Comparison of ENCODE assay signal across 1 cellular context in the genomic region with DNA sequence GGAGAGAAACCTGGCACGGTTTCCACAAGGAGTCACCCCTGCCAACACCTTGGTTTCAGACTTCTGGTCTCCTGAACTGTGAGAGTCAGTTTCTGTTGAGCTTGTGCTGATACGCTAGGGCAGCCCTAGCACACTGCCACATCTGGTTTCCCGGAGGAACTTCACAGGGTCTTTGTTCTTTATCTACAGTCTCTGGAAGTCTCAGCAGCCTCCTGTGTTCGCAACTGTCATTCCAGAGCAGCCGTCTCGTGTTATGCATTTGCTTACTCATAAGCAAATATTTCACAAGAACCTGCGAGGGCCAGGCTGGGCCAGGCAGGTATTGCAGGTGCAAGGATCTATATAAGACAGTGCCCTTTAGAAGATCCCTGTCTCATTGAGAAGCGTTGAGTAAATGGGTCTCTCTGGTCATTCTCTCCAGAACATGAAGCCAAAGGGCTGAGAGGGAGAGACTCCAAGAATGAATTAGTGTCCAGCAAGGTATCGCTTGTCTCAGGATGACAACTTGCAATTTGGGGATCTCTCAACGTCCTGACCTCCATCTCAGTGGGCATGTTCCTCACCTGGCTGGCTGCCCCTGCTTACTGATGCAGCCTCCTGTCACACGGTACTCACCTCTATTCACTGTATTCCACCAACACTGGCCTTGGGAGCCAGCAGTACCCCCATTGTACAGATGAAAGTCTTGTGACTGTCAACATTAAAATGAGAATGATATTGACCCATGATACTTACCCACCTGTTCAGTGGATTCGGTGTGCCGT.
TF ChIP-seq lines count a peak whose summit lies in the region.

No MANE protein-coding gene starts in this region.

TF ChIP-seq in HepG2, 621 proteins besides CTCF, POLR2A, EP300 and RAD21 (continued from another document and continues in another):
- TF ChIP-seq, protein P1, sequence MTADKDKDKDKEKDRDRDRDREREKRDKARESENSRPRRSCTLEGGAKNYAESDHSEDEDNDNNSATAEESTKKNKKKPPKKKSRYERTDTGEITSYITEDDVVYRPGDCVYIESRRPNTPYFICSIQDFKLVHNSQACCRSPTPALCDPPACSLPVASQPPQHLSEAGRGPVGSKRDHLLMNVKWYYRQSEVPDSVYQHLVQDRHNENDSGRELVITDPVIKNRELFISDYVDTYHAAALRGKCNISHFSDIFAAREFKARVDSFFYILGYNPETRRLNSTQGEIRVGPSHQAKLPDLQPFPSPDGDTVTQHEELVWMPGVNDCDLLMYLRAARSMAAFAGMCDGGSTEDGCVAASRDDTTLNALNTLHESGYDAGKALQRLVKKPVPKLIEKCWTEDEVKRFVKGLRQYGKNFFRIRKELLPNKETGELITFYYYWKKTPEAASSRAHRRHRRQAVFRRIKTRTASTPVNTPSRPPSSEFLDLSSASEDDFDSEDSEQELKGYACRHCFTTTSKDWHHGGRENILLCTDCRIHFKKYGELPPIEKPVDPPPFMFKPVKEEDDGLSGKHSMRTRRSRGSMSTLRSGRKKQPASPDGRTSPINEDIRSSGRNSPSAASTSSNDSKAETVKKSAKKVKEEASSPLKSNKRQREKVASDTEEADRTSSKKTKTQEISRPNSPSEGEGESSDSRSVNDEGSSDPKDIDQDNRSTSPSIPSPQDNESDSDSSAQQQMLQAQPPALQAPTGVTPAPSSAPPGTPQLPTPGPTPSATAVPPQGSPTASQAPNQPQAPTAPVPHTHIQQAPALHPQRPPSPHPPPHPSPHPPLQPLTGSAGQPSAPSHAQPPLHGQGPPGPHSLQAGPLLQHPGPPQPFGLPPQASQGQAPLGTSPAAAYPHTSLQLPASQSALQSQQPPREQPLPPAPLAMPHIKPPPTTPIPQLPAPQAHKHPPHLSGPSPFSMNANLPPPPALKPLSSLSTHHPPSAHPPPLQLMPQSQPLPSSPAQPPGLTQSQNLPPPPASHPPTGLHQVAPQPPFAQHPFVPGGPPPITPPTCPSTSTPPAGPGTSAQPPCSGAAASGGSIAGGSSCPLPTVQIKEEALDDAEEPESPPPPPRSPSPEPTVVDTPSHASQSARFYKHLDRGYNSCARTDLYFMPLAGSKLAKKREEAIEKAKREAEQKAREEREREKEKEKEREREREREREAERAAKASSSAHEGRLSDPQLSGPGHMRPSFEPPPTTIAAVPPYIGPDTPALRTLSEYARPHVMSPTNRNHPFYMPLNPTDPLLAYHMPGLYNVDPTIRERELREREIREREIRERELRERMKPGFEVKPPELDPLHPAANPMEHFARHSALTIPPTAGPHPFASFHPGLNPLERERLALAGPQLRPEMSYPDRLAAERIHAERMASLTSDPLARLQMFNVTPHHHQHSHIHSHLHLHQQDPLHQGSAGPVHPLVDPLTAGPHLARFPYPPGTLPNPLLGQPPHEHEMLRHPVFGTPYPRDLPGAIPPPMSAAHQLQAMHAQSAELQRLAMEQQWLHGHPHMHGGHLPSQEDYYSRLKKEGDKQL (CRISPR knock-in tag; IDR thresholded peaks at IDR 0.05; ENCODE audit: low read depth), result peak; percentile 29; the same call in 1 of the 2 replicates
- TF ChIP-seq, protein P2, sequence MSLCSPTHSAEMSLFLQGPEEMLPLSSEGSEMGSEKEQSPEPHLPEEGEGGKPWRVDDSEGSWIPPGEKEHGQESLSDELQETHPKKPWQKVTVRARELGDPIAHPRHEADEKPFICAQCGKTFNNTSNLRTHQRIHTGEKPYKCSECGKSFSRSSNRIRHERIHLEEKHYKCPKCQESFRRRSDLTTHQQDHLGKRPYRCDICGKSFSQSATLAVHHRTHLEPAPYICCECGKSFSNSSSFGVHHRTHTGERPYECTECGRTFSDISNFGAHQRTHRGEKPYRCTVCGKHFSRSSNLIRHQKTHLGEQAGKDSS (CRISPR knock-in tag; IDR thresholded peaks at IDR 0.05; ENCODE audit: borderline replicate concordance, low read depth), result 0 out of 2 replicates have a peak, but pooled peaks have one; percentile 6
- TF ChIP-seq HIVEP1 (CRISPR knock-in tag; IDR thresholded peaks at IDR 0.05) (no peak), REPIN1 (CRISPR knock-in tag; IDR thresholded peaks at IDR 0.05; ENCODE audit: borderline replicate concordance, low read depth) (peak; percentile 37; the same call in 1 of the 2 replicates), KLF6 (CRISPR knock-in tag; IDR thresholded peaks at IDR 0.05) (0 out of 2 replicates have a peak, but pooled peaks have one; percentile 33), CENPT (CRISPR knock-in tag; IDR thresholded peaks at IDR 0.05; ENCODE audit: low read depth) (no peak), TBX3 (IDR thresholded peaks at IDR 0.05; ENCODE audit: borderline replicate concordance) (peak; percentile 31; the same call in 1 of the 2 replicates), DNMT3B (CRISPR knock-in tag; conservative IDR thresholded peaks at IDR 0.05) (0 out of 2 replicates have a peak, but pooled peaks have one; percentile 37), ZSCAN21 (CRISPR knock-in tag; IDR thresholded peaks at IDR 0.05; ENCODE audit: borderline replicate concordance) (no peak), FOXA3 (CRISPR knock-in tag; IDR thresholded peaks at IDR 0.05) (peak; percentile 65; the same call in 1 of the 2 replicates), TEAD2 (CRISPR knock-in tag; IDR thresholded peaks at IDR 0.05) (no peak), FOXP1 (IDR thresholded peaks at IDR 0.05) (no peak), FOXP1 (CRISPR knock-in tag; IDR thresholded peaks at IDR 0.05) (peak; percentile 76; the same call in 1 of the 2 replicates), REL (CRISPR knock-in tag; conservative IDR thresholded peaks at IDR 0.05) (no peak), NFE2 (CRISPR knock-in tag; IDR thresholded peaks at IDR 0.05) (no peak), ZNF224 (CRISPR knock-in tag; IDR thresholded peaks at IDR 0.05) (0 out of 2 replicates have a peak, but pooled peaks have one; percentile 62), SALL1 (CRISPR knock-in tag; IDR thresholded peaks at IDR 0.05) (peak; percentile 84), ZNF724P (CRISPR knock-in tag; IDR thresholded peaks at IDR 0.05; ENCODE audit: borderline replicate concordance) (no peak), RXRB (CRISPR knock-in tag; IDR thresholded peaks at IDR 0.05; ENCODE audit: borderline replicate concordance) (peak; percentile 56; the same call in 1 of the 2 replicates), NR2C2 (CRISPR knock-in tag; IDR thresholded peaks at IDR 0.05; ENCODE audit: borderline replicate concordance) (no peak), ASH2L (IDR thresholded peaks at IDR 0.05; ENCODE audit: insufficient read length, low read depth, low read length) (no peak), HDAC2 (CRISPR knock-in tag; IDR thresholded peaks at IDR 0.05) (peak; percentile 76), SP4 (CRISPR knock-in tag; IDR thresholded peaks at IDR 0.05) (no peak), ZNF614 (CRISPR knock-in tag; IDR thresholded peaks at IDR 0.05; ENCODE audit: borderline replicate concordance) (peak; percentile 85; the same call in 1 of the 2 replicates), ZNF557 (CRISPR knock-in tag; IDR thresholded peaks at IDR 0.05) (no peak), ATF1 (CRISPR knock-in tag; IDR thresholded peaks at IDR 0.05) (no peak), TSC22D2 (CRISPR knock-in tag; IDR thresholded peaks at IDR 0.05; ENCODE audit: borderline replicate concordance) (peak; percentile 89; the same call in 1 of the 2 replicates), NCOR1 (IDR thresholded peaks at IDR 0.05; ENCODE audit: borderline replicate concordance, low read length) (no peak), NFKBIZ (CRISPR knock-in tag; IDR thresholded peaks at IDR 0.05) (no peak), ZNF570 (CRISPR knock-in tag; IDR thresholded peaks at IDR 0.05; ENCODE audit: borderline replicate concordance) (no peak), TOE1 (CRISPR knock-in tag; IDR thresholded peaks at IDR 0.05) (no peak), ZNF605 (CRISPR knock-in tag; IDR thresholded peaks at IDR 0.05) (0 out of 2 replicates have a peak, but pooled peaks have one; percentile 42), SMAD3 (CRISPR knock-in tag; IDR thresholded peaks at IDR 0.05) (0 out of 2 replicates have a peak, but pooled peaks have one; percentile 47), ZC3H13 (CRISPR knock-in tag; IDR thresholded peaks at IDR 0.05) (no peak), ATF7 (IDR thresholded peaks at IDR 0.05) (no peak), ATF7 (CRISPR knock-in tag; IDR thresholded peaks at IDR 0.05) (no peak), ZBTB1 (CRISPR knock-in tag; IDR thresholded peaks at IDR 0.05; ENCODE audit: borderline replicate concordance) (no peak)
- TF ChIP-seq, protein P3, sequence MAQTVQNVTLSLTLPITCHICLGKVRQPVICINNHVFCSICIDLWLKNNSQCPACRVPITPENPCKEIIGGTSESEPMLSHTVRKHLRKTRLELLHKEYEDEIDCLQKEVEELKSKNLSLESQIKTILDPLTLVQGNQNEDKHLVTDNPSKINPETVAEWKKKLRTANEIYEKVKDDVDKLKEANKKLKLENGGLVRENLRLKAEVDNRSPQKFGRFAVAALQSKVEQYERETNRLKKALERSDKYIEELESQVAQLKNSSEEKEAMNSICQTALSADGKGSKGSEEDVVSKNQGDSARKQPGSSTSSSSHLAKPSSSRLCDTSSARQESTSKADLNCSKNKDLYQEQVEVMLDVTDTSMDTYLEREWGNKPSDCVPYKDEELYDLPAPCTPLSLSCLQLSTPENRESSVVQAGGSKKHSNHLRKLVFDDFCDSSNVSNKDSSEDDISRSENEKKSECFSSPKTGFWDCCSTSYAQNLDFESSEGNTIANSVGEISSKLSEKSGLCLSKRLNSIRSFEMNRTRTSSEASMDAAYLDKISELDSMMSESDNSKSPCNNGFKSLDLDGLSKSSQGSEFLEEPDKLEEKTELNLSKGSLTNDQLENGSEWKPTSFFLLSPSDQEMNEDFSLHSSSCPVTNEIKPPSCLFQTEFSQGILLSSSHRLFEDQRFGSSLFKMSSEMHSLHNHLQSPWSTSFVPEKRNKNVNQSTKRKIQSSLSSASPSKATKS (CRISPR knock-in tag; IDR thresholded peaks at IDR 0.05), result no peak
- TF ChIP-seq, protein P4, sequence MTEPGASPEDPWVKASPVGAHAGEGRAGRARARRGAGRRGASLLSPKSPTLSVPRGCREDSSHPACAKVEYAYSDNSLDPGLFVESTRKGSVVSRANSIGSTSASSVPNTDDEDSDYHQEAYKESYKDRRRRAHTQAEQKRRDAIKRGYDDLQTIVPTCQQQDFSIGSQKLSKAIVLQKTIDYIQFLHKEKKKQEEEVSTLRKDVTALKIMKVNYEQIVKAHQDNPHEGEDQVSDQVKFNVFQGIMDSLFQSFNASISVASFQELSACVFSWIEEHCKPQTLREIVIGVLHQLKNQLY (CRISPR knock-in tag; IDR thresholded peaks at IDR 0.05), result peak; percentile 44; the same call in 1 of the 2 replicates
- TF ChIP-seq, protein P5, sequence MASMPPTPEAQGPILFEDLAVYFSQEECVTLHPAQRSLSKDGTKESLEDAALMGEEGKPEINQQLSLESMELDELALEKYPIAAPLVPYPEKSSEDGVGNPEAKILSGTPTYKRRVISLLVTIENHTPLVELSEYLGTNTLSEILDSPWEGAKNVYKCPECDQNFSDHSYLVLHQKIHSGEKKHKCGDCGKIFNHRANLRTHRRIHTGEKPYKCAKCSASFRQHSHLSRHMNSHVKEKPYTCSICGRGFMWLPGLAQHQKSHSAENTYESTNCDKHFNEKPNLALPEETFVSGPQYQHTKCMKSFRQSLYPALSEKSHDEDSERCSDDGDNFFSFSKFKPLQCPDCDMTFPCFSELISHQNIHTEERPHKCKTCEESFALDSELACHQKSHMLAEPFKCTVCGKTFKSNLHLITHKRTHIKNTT (CRISPR knock-in tag; IDR thresholded peaks at IDR 0.05), result no peak
- TF ChIP-seq, protein P6, sequence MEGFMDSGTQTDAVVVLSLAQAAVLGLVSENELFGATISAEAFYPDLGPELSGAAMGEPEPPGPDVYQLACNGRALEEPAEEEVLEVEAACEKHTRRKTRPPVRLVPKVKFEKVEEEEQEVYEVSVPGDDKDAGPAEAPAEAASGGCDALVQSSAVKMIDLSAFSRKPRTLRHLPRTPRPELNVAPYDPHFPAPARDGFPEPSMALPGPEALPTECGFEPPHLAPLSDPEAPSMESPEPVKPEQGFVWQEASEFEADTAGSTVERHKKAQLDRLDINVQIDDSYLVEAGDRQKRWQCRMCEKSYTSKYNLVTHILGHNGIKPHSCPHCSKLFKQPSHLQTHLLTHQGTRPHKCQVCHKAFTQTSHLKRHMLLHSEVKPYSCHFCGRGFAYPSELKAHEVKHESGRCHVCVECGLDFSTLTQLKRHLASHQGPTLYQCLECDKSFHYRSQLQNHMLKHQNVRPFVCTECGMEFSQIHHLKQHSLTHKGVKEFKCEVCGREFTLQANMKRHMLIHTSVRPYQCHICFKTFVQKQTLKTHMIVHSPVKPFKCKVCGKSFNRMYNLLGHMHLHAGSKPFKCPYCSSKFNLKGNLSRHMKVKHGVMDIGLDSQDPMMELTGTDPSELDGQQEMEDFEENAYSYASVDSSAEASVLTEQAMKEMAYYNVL (CRISPR knock-in tag; IDR thresholded peaks at IDR 0.05; ENCODE audit: borderline replicate concordance), result peak; percentile 64
- TF ChIP-seq, protein P7, sequence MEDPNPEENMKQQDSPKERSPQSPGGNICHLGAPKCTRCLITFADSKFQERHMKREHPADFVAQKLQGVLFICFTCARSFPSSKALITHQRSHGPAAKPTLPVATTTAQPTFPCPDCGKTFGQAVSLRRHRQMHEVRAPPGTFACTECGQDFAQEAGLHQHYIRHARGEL (CRISPR knock-in tag; IDR thresholded peaks at IDR 0.05), result no peak
- TF ChIP-seq, protein P8, sequence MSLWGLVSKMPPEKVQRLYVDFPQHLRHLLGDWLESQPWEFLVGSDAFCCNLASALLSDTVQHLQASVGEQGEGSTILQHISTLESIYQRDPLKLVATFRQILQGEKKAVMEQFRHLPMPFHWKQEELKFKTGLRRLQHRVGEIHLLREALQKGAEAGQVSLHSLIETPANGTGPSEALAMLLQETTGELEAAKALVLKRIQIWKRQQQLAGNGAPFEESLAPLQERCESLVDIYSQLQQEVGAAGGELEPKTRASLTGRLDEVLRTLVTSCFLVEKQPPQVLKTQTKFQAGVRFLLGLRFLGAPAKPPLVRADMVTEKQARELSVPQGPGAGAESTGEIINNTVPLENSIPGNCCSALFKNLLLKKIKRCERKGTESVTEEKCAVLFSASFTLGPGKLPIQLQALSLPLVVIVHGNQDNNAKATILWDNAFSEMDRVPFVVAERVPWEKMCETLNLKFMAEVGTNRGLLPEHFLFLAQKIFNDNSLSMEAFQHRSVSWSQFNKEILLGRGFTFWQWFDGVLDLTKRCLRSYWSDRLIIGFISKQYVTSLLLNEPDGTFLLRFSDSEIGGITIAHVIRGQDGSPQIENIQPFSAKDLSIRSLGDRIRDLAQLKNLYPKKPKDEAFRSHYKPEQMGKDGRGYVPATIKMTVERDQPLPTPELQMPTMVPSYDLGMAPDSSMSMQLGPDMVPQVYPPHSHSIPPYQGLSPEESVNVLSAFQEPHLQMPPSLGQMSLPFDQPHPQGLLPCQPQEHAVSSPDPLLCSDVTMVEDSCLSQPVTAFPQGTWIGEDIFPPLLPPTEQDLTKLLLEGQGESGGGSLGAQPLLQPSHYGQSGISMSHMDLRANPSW (CRISPR knock-in tag; IDR thresholded peaks at IDR 0.05; ENCODE audit: borderline replicate concordance), result 0 out of 2 replicates have a peak, but pooled peaks have one; percentile 32
- TF ChIP-seq, protein P9, sequence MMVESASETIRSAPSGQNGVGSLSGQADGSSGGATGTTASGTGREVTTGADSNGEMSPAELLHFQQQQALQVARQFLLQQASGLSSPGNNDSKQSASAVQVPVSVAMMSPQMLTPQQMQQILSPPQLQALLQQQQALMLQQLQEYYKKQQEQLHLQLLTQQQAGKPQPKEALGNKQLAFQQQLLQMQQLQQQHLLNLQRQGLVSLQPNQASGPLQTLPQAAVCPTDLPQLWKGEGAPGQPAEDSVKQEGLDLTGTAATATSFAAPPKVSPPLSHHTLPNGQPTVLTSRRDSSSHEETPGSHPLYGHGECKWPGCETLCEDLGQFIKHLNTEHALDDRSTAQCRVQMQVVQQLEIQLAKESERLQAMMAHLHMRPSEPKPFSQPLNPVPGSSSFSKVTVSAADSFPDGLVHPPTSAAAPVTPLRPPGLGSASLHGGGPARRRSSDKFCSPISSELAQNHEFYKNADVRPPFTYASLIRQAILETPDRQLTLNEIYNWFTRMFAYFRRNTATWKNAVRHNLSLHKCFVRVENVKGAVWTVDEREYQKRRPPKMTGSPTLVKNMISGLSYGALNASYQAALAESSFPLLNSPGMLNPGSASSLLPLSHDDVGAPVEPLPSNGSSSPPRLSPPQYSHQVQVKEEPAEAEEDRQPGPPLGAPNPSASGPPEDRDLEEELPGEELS (CRISPR knock-in tag; IDR thresholded peaks at IDR 0.05), result peak; percentile 80
